Comparison of ENCODE assay signal across 22 cellular contexts in the genomic region with DNA sequence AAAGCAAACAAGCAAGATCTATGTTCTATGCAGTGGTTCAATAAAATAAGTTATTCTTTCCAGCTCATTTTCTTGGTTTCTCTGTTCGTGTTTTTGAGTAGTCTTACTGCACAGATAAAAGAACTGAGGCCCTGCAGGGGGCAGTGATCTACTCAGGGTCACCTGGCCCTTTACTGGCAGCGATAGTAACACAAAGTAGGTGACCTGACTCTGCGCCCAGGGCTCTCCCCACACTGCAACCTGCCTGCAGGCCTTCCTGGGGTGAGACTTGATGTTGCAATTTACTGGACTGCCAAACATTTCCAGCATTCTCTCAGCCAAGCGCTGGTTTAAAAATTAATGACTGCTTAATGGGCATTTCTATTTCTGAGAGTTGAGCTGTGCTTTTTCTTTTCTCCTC.
DNase-seq lines count a peak whose midpoint lies in the region; ATAC-seq and TF ChIP-seq lines count a peak whose summit lies in the region.
"Had no signal": no experiment of that assay in that cellular context is flagged by ENCODE, and none has a peak within 500 bp of the region (broad histone marks: within the 10 kb centered on the region; RNA-seq: fewer than 3 reads in every experiment).

No MANE protein-coding gene starts in this region.

- no peaks in the 10 kb centered on the region for H3F3A ChIP-seq in SK-N-SH (replicated peaks; ENCODE audit: insufficient read depth)

- POLR2A ChIA-PET in SK-N-SH (lab: Yijun Ruan, JAX), result no interaction called here
- POLR2A ChIA-PET in CD8-positive, alpha-beta T cell (lab: Charles Lee), result no interaction called here

- no peaks in the 10 kb centered on the region for H3K36me3 ChIP-seq in SK-N-SH (replicated peaks in 1 of 2; ENCODE audit: control insufficient read depth in 1 of 2, insufficient read depth in 2 of 2, low read length in 1 of 2)
- H3K36me3 ChIP-seq in hepatocyte (replicated peaks; ENCODE audit: insufficient read depth, low read depth), result no peaks in the 10 kb centered on the region
- no peaks in the 10 kb centered on the region for H3K36me3 ChIP-seq in lower lobe of right lung
- H3K36me3 ChIP-seq in CD8-positive, alpha-beta T cell (ENCODE audit: insufficient read depth, low read length), result no peaks in the 10 kb centered on the region

- ATAC-seq in SK-N-SH treated with all-trans-retinoic acid at 6 μM for 48 hours, result no peak
- peak; percentile 77 to 91 for ATAC-seq in lower lobe of right lung
- no peak for ATAC-seq in CD8-positive, alpha-beta T cell
- ATAC-seq in GM18870 (IDR thresholded peaks at IDR 0.05; ENCODE audit: unreplicated experiment), result no peak
- no peak for ATAC-seq in T-helper 17 cell

- H3K4me1 Mint-ChIP-seq in CD8-positive, alpha-beta T cell (ENCODE audit: low read depth), result peaks cover 6% of the 10 kb centered on the region
- no peaks in the 10 kb centered on the region for H3K4me1 Mint-ChIP-seq in T-helper 17 cell
- H3K4me1 Mint-ChIP-seq: CD8-positive, alpha-beta memory T cell had no signal

- no peaks in the 10 kb centered on the region for H3K9me3 Mint-ChIP-seq in CD8-positive, alpha-beta T cell

- H3K27ac Mint-ChIP-seq in CD8-positive, alpha-beta T cell, result no peak overlapping the region
- H3K27ac Mint-ChIP-seq in T-helper 17 cell, result no peak overlapping the region
- H3K27ac Mint-ChIP-seq: CD8-positive, alpha-beta memory T cell had no signal

- H3K4me3 Mint-ChIP-seq in CD8-positive, alpha-beta T cell, result no peak overlapping the region
- no peak overlapping the region for H3K4me3 Mint-ChIP-seq in T-helper 17 cell
- H3K4me3 Mint-ChIP-seq: CD8-positive, alpha-beta memory T cell had no signal

- no peaks in the 10 kb centered on the region for H3K9me2 ChIP-seq in SK-N-SH
- H3K9me2 ChIP-seq in hepatocyte (replicated peaks; ENCODE audit: insufficient read depth), result no peaks in the 10 kb centered on the region

- CTCF ChIA-PET in SK-N-SH (lab: Yijun Ruan, JAX), result interaction anchor here (0.7 to 1.0 kb wide), 3 partner anchors 35 to 48 kb away, joined by 3 read pairs; no protein-coding TSS in a partner anchor
- CTCF ChIA-PET in CD8-positive, alpha-beta T cell (lab: Charles Lee), result interaction anchor here (0.8 kb wide), 1 partner anchor 11 kb away, joined by 3 read pairs; no protein-coding TSS in a partner anchor

- H3K36me3 Mint-ChIP-seq in CD8-positive, alpha-beta T cell, result no peaks in the 10 kb centered on the region
- H3K36me3 Mint-ChIP-seq in T-helper 17 cell (ENCODE audit: low read depth), result peaks cover 3% of the 10 kb centered on the region

- H3K9ac ChIP-seq in SK-N-SH, result no peak overlapping the region

- H3K4me2 ChIP-seq in SK-N-SH (no peak overlapping the region), hepatocyte (no peak overlapping the region)

- H3K27ac ChIP-seq in SK-N-SH (ENCODE audit: low read depth in 2 of 2, low read length in 1 of 2) (no peak overlapping the region), hepatocyte (no peak overlapping the region), lower lobe of right lung (no peak overlapping the region)
- H3K27ac ChIP-seq in CD8-positive, alpha-beta T cell (ENCODE audit: low read depth, low read length), result no peak overlapping the region
- H3K27ac ChIP-seq: 22Rv1, HL-60, SJCRH30 had no signal

- H3K27me3 ChIP-seq in SK-N-SH (ENCODE audit: insufficient read depth) (no peaks in the 10 kb centered on the region), hepatocyte (no peaks in the 10 kb centered on the region), lower lobe of right lung (ENCODE audit: low read depth) (no peaks in the 10 kb centered on the region)
- no peaks in the 10 kb centered on the region for H3K27me3 ChIP-seq in CD8-positive, alpha-beta T cell (ENCODE audit: insufficient read depth, low read length)
- H3K27me3 ChIP-seq: SJCRH30 had no signal

- no peak for TF ChIP-seq EP300 in SK-N-SH (IDR thresholded peaks at IDR 0.05; ENCODE audit: borderline replicate concordance in 1 of 2, low read depth in 1 of 2, low read length in 1 of 2)

- TF ChIP-seq RAD21 in SK-N-SH (IDR thresholded peaks at IDR 0.05; ENCODE audit: low read length), result 0 out of 2 replicates have a peak, but pooled peaks have one; percentile 8

- H2AFZ ChIP-seq in SK-N-SH (ENCODE audit: low read depth) (no peak overlapping the region), hepatocyte (no peak overlapping the region)

- no peak overlapping the region for H3K4me3 ChIP-seq in SK-N-SH (ENCODE audit: low read depth in 2 of 2, low read length in 1 of 2)
- H3K4me3 ChIP-seq in hepatocyte, result no peak overlapping the region
- H3K4me3 ChIP-seq in lower lobe of right lung, result no peak overlapping the region
- no peak overlapping the region for H3K4me3 ChIP-seq in CD8-positive, alpha-beta T cell (ENCODE audit: low read depth, low read length)
- H3K4me3 ChIP-seq: SJCRH30 had no signal

- DNase-seq in SK-N-SH (no peak), hepatocyte (ENCODE audit: low spot score) (peak; percentile 28), lower lobe of right lung (peak; percentile 58), NOMO-1 (lab: John Stamatoyannopoulos, UW; ENCODE audit: unreplicated experiment in 2 of 2) (no peak), T-helper 17 cell (no peak)
- no peak for DNase-seq in CD8-positive, alpha-beta T cell
- DNase-seq: C1 segment of cervical spinal cord; CD8-positive, alpha-beta memory T cell; EL; GF-D8; H7; KG1; NCI-H1105 treated with DMSO at 0.1 percent for 48 hours; NCI-H2081; NCI-H2171 treated with DMSO at 0.1 percent for 48 hours; NCI-H524 treated with DMSO at 0.1 percent for 48 hours; OCI-M1; SJCRH30 had no signal

- TF ChIP-seq CTCF in SK-N-SH (IDR thresholded peaks at IDR 0.05), result no peak
- TF ChIP-seq CTCF in hepatocyte (IDR thresholded peaks at IDR 0.05; ENCODE audit: poor library complexity), result no peak
- no peak for TF ChIP-seq CTCF in lower lobe of right lung (IDR thresholded peaks at IDR 0.05)
- no peak for TF ChIP-seq CTCF in CD8-positive, alpha-beta T cell (IDR thresholded peaks at IDR 0.05)

- 76% methylated on average over 4 of the region's 4 CpGs for WGBS in SK-N-SH (ENCODE audit: low lambda C conversion rate)
- 75% methylated on average over 4 of the region's 4 CpGs for WGBS in hepatocyte (ENCODE audit: low lambda C conversion rate, missing lambda C conversion rate)

- no peaks in the 10 kb centered on the region for H3K27me3 Mint-ChIP-seq in CD8-positive, alpha-beta T cell (ENCODE audit: low read depth)
- H3K27me3 Mint-ChIP-seq in T-helper 17 cell, result peaks cover 5% of the 10 kb centered on the region

- no peaks in the 10 kb centered on the region for H3K9me3 ChIP-seq in SK-N-SH
- no peaks in the 10 kb centered on the region for H3K9me3 ChIP-seq in hepatocyte (ENCODE audit: low read depth)
- H3K9me3 ChIP-seq in lower lobe of right lung, result no peaks in the 10 kb centered on the region
- H3K9me3 ChIP-seq in CD8-positive, alpha-beta T cell (ENCODE audit: low read length), result no peaks in the 10 kb centered on the region
- H3K9me3 ChIP-seq in T-helper 17 cell (ENCODE audit: control insufficient read depth, low read length, poor library complexity, severe bottlenecking), result no peaks in the 10 kb centered on the region
- H3K9me3 ChIP-seq: SJCRH30 had no signal

- H3K79me2 ChIP-seq in SK-N-SH (ENCODE audit: insufficient read depth) (no peaks in the 10 kb centered on the region), hepatocyte (no peaks in the 10 kb centered on the region)

- H4K20me1 ChIP-seq in SK-N-SH (ENCODE audit: insufficient read depth) (no peaks in the 10 kb centered on the region), hepatocyte (ENCODE audit: insufficient read depth, poor library complexity, severe bottlenecking) (no peaks in the 10 kb centered on the region)

- H3K4me1 ChIP-seq in SK-N-SH (ENCODE audit: control insufficient read depth in 1 of 2, insufficient read depth in 2 of 2, low read depth in 1 of 2, low read length in 1 of 2) (no peaks in the 10 kb centered on the region), hepatocyte (ENCODE audit: insufficient read depth) (peaks cover 3% of the 10 kb centered on the region), lower lobe of right lung (no peaks in the 10 kb centered on the region)
- no peaks in the 10 kb centered on the region for H3K4me1 ChIP-seq in CD8-positive, alpha-beta T cell (ENCODE audit: insufficient read depth, low read length)
- H3K4me1 ChIP-seq: SJCRH30 had no signal

- intact Hi-C loops in lower lobe of right lung (cut with DNase I), result no loop called here
- intact Hi-C loops in CD8-positive, alpha-beta T cell (cut with DNase I, micrococcal nuclease), result no loop called here

TF ChIP-seq in SK-N-SH, 30 proteins besides CTCF, POLR2A, EP300 and RAD21 (continues in another document):
- no peak for TF ChIP-seq GABPA (IDR thresholded peaks at IDR 0.05; ENCODE audit: low read depth)
- no peak for TF ChIP-seq USF1 (IDR thresholded peaks at IDR 0.05; ENCODE audit: borderline replicate concordance, low read depth)

TF ChIP-seq in SK-N-SH treated with all-trans-retinoic acid at 6 μM for 48 hours, 23 proteins besides CTCF, POLR2A, EP300 and RAD21:
- TF ChIP-seq, protein P1, sequence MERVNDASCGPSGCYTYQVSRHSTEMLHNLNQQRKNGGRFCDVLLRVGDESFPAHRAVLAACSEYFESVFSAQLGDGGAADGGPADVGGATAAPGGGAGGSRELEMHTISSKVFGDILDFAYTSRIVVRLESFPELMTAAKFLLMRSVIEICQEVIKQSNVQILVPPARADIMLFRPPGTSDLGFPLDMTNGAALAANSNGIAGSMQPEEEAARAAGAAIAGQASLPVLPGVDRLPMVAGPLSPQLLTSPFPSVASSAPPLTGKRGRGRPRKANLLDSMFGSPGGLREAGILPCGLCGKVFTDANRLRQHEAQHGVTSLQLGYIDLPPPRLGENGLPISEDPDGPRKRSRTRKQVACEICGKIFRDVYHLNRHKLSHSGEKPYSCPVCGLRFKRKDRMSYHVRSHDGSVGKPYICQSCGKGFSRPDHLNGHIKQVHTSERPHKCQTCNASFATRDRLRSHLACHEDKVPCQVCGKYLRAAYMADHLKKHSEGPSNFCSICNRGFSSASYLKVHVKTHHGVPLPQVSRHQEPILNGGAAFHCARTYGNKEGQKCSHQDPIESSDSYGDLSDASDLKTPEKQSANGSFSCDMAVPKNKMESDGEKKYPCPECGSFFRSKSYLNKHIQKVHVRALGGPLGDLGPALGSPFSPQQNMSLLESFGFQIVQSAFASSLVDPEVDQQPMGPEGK (CRISPR knock-in tag; IDR thresholded peaks at IDR 0.05; ENCODE audit: borderline replicate concordance), result no peak
- TF ChIP-seq ESRRG (CRISPR knock-in tag; IDR thresholded peaks at IDR 0.05) (no peak), RARB (CRISPR knock-in tag; IDR thresholded peaks at IDR 0.05) (no peak), ZNF70 (CRISPR knock-in tag; IDR thresholded peaks at IDR 0.05) (no peak), TCF4 (CRISPR knock-in tag; IDR thresholded peaks at IDR 0.05; ENCODE audit: borderline replicate concordance) (no peak)

Comparison
In these comparisons a context has a peak if more than half of its experiments do, and no peak if none do; other contexts are left out.
1. DNase-seq: peak in hepatocyte (single experiment) and lower lobe of right lung (single experiment); none in SK-N-SH (single experiment), NOMO-1 (0 of 2), CD8-positive, alpha-beta T cell (0 of 7) and T-helper 17 cell (0 of 3).
2. ATAC-seq: peak in lower lobe of right lung (2 of 2); none in SK-N-SH treated with all-trans-retinoic acid at 6 μM for 48 hours (single experiment), CD8-positive, alpha-beta T cell (single experiment), GM18870 (single experiment) and T-helper 17 cell (single experiment).